Comparison of ENCODE assay signal across 25 cellular contexts in genomic region chr5:136811086-136811485, GRCh38.
DNase-seq lines count a peak whose midpoint lies in the region; ATAC-seq and TF ChIP-seq lines count a peak whose summit lies in the region.
"Had no signal": no experiment of that assay in that cellular context is flagged by ENCODE, and none has a peak within 500 bp of the region (broad histone marks: within the 10 kb centered on the region; RNA-seq: fewer than 3 reads in every experiment).

No MANE protein-coding gene starts in this region.

- H3K4me1 ChIP-seq in osteoblast (ENCODE audit: insufficient read depth, low read length) = peaks cover 29% of the 10 kb centered on the region
- H3K4me1 ChIP-seq: left lung, transverse colon had no signal

- CTCF ChIA-PET in AG04450 (lab: Charles Lee) = interaction anchor here (1.1 kb wide), 1 partner anchor 9 kb away, joined by 3 read pairs; no protein-coding TSS in a partner anchor

- no peak for TF ChIP-seq CTCF in AG04450 (IDR thresholded peaks at IDR 0.05; ENCODE audit: low read depth, low read length)
- TF ChIP-seq CTCF in osteoblast (IDR thresholded peaks at IDR 0.05; ENCODE audit: extremely low read depth, low read depth, low read length) = no peak
- TF ChIP-seq CTCF in natural killer cell (IDR thresholded peaks at IDR 0.05) = no peak
- no peak for TF ChIP-seq CTCF in osteocyte (IDR thresholded peaks at IDR 0.05)

- no peaks in the 10 kb centered on the region for H3K79me2 ChIP-seq in osteoblast (ENCODE audit: insufficient read depth, low read length)

- H3K4me3 Mint-ChIP-seq in natural killer cell = no peak overlapping the region
- H3K4me3 Mint-ChIP-seq in osteocyte (ENCODE audit: unreplicated experiment) = no peak overlapping the region
- H3K4me3 Mint-ChIP-seq: activated CD4-positive, alpha-beta T cell treated with anti-CD3 and anti-CD28 coated beads, Interleukin-2, amount 10 ng/mL, durations not matched to agents 24 days and 14 days; activated T-cell treated with anti-CD3 and anti-CD28 coated beads, Interleukin-2, amount 50 U/mL, for 4 hours; nephron had no signal

- no peak overlapping the region for H3K27ac Mint-ChIP-seq in natural killer cell
- no peak overlapping the region for H3K27ac Mint-ChIP-seq in osteocyte (ENCODE audit: unreplicated experiment)
- H3K27ac Mint-ChIP-seq: activated CD4-positive, alpha-beta T cell treated with anti-CD3 and anti-CD28 coated beads, Interleukin-2, amount 10 ng/mL, durations not matched to agents 24 days and 14 days; nephron had no signal

- H3K27me3 ChIP-seq in AG04450 (ENCODE audit: control insufficient read depth, insufficient read depth, low read length) (no peaks in the 10 kb centered on the region), osteoblast (ENCODE audit: insufficient read depth, low read length) (no peaks in the 10 kb centered on the region)
- H3K27me3 ChIP-seq: BLaER1 treated with 17β-estradiol and CSF1 and Interleukin-3, amounts not matched to agents 10 nM and 100 nM; cardiac muscle cell; esophagus muscularis mucosa; left lung; ovary; transverse colon had no signal

- DNase-seq in AG04450 (ENCODE audit: low read depth, low spot score) = no peak
- peak; percentile 10 for DNase-seq in NCI-H446 treated with DMSO at 0.1 percent for 48 hours (lab: John Stamatoyannopoulos, UW)
- DNase-seq in cerebellar cortex (ENCODE audit: low spot score) = peak; percentile 16
- no peak for DNase-seq in osteoblast (ENCODE audit: insufficient read length, low spot score, missing footprints)
- no peak for DNase-seq in natural killer cell
- DNase-seq in osteocyte (ENCODE audit: extremely low spot score, unreplicated experiment) = no peak
- no peak for DNase-seq in H4 (ENCODE audit: low spot score)
- DNase-seq in erythroblast (lab: John Stamatoyannopoulos, UW) = no peak
- DNase-seq: activated CD4-positive, alpha-beta T cell treated with anti-CD3 and anti-CD28 coated beads, Interleukin-2, amount 10 ng/mL, durations not matched to agents 24 days and 14 days; activated naive CD4-positive, alpha-beta T cell treated with Interleukin-2 at 50 U/mL for 16 hours; activated T-cell treated with anti-CD3 and anti-CD28 coated beads, Interleukin-2, amount 50 U/mL, for 4 hours; cortex of kidney; left lung; NCI-H1436; NCI-H774; ovary; stimulated activated CD4-positive, alpha-beta T cell treated with anti-CD3 and anti-CD28 coated beads, Interleukin-12 subunit alpha, Interleukin-12 subunit beta, amount 100 ng/mL, for 4 hours; stimulated activated CD4-positive, alpha-beta T cell treated with anti-CD3 and anti-CD28 coated beads, Interleukin-4, amount 100 ng/mL, for 1 hour; T-helper 9 cell; transverse colon had no signal

- H2AFZ ChIP-seq in osteoblast (ENCODE audit: low read length) = no peak overlapping the region

- H4K20me1 ChIP-seq in osteoblast (ENCODE audit: insufficient read depth, low read length) = no peaks in the 10 kb centered on the region
- H4K20me1 ChIP-seq: BLaER1 treated with 17β-estradiol and CSF1 and Interleukin-3, amounts not matched to agents 10 nM and 100 nM had no signal

- intact Hi-C loops in natural killer cell (cut with micrococcal nuclease) = no loop called here

- H3K9me3 Mint-ChIP-seq in natural killer cell = peaks cover 6 to 12% of the 10 kb centered on the region in 2 donors
- H3K9me3 Mint-ChIP-seq in osteocyte (ENCODE audit: unreplicated experiment) = no peaks in the 10 kb centered on the region
- H3K9me3 Mint-ChIP-seq: activated CD4-positive, alpha-beta T cell treated with anti-CD3 and anti-CD28 coated beads, Interleukin-2, amount 10 ng/mL, durations not matched to agents 24 days and 14 days; activated T-cell treated with anti-CD3 and anti-CD28 coated beads, Interleukin-2, amount 50 U/mL, for 4 hours; nephron had no signal

- no peak for ATAC-seq in natural killer cell
- ATAC-seq: activated T-cell treated with anti-CD3 and anti-CD28 coated beads, Interleukin-2, amount 50 U/mL, for 4 hours had no signal

- H3K4me1 Mint-ChIP-seq in natural killer cell (no peaks in the 10 kb centered on the region), osteocyte (ENCODE audit: unreplicated experiment) (peaks cover 6% of the 10 kb centered on the region)

- POLR2A ChIA-PET in AG04450 (lab: Yijun Ruan, JAX) = no interaction called here

- no peak for TF ChIP-seq POLR2A in erythroblast (IDR thresholded peaks at IDR 0.05; ENCODE audit: low read length)

- H3K36me3 Mint-ChIP-seq in natural killer cell (no peaks in the 10 kb centered on the region), osteocyte (ENCODE audit: unreplicated experiment) (no peaks in the 10 kb centered on the region)

- H3K27me3 Mint-ChIP-seq in natural killer cell (ENCODE audit: low read depth in 2 of 2) (no peaks in the 10 kb centered on the region), osteocyte (ENCODE audit: unreplicated experiment) (no peaks in the 10 kb centered on the region)
- H3K27me3 Mint-ChIP-seq: activated CD4-positive, alpha-beta T cell treated with anti-CD3 and anti-CD28 coated beads, Interleukin-2, amount 10 ng/mL, durations not matched to agents 24 days and 14 days had no signal

- H3K4me2 ChIP-seq in osteoblast (ENCODE audit: insufficient read depth, low read length) = peak overlapping the region; percentile 28
- H3K4me2 ChIP-seq: BLaER1 treated with 17β-estradiol and CSF1 and Interleukin-3, amounts not matched to agents 10 nM and 100 nM; KMS-11 had no signal

- H3K9me3 ChIP-seq in AG04450 (ENCODE audit: control insufficient read depth, insufficient read depth, low read length) = no peaks in the 10 kb centered on the region; the same call in 1 of the 2 replicates
- H3K9me3 ChIP-seq in osteoblast (ENCODE audit: low read depth, low read length) = no peaks in the 10 kb centered on the region
- H3K9me3 ChIP-seq: BLaER1 treated with 17β-estradiol and CSF1 and Interleukin-3, amounts not matched to agents 10 nM and 100 nM; esophagus muscularis mucosa; left lung; ovary; transverse colon had no signal

- H3K36me3 ChIP-seq in osteoblast (ENCODE audit: insufficient read depth, low read length) = no peaks in the 10 kb centered on the region
- H3K36me3 ChIP-seq: BLaER1 treated with 17β-estradiol and CSF1 and Interleukin-3, amounts not matched to agents 10 nM and 100 nM; cardiac muscle cell; esophagus muscularis mucosa; left lung; ovary; transverse colon had no signal

- H3K27ac ChIP-seq in AG04450 (ENCODE audit: low read depth, low read length) = peak overlapping the region; percentile 25
- peak overlapping the region; percentile 73 for H3K27ac ChIP-seq in osteoblast (ENCODE audit: low read depth, low read length)
- H3K27ac ChIP-seq: BLaER1 treated with 17β-estradiol and CSF1 and Interleukin-3, amounts not matched to agents 10 nM and 100 nM; cardiac muscle cell; esophagus muscularis mucosa; KMS-11; left lung; ovary; transverse colon had no signal

- no peak overlapping the region for H3K4me3 ChIP-seq in AG04450 (ENCODE audit: low read depth, low read length)
- no peak overlapping the region for H3K4me3 ChIP-seq in osteoblast (ENCODE audit: insufficient read depth, low read length)
- H3K4me3 ChIP-seq: BLaER1 treated with 17β-estradiol and CSF1 and Interleukin-3, amounts not matched to agents 10 nM and 100 nM; cardiac muscle cell; esophagus muscularis mucosa; left lung; ovary; transverse colon had no signal

Comparison
In these comparisons a context has a peak if more than half of its experiments do, and no peak if none do; other contexts are left out.
1. DNase-seq: peak in NCI-H446 treated with DMSO at 0.1 percent for 48 hours (single experiment) and cerebellar cortex (single experiment); none in AG04450 (single experiment), osteoblast (single experiment), natural killer cell (single experiment), osteocyte (single experiment), H4 (single experiment) and erythroblast (0 of 2).